Comparison of ENCODE assay signal across 26 cellular contexts in the genomic region with DNA sequence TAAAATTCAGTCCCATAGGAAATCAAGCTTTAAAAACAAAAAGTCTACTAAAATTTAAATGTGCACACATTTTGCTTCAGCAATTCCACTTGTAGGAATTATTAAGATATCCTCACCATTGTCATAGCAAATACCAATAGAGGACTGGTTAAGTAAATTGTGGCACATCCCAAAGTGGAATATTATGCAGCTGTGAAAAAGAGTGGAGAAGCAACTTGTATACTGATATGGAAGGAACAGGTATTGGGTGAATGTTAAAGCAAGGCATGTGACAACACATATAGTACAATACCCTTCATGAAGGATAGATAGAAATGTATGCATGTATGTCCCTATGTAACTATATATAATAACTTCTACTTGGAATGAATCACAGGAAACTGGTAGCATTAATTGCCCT. TPM values are rescaled to one million over a fixed set of nuclear protein-coding genes. Genes with fewer than 3 reads are reported as not detected.
DNase-seq lines count a peak whose midpoint lies in the region; ATAC-seq and TF ChIP-seq lines count a peak whose summit lies in the region.
"Had no signal": no experiment of that assay in that cellular context is flagged by ENCODE, and none has a peak within 500 bp of the region (broad histone marks: within the 10 kb centered on the region; RNA-seq: fewer than 3 reads in every experiment).

No MANE protein-coding gene starts in this region.

- no peak overlapping the region for H3K4me3 ChIP-seq in hepatocyte
- H3K4me3 ChIP-seq: BLaER1, GM12878, HAP-1 had no signal

- no peaks in the 10 kb centered on the region for H3K36me3 Mint-ChIP-seq in activated naive CD4-positive, alpha-beta T cell treated with anti-CD3 and anti-CD28 coated beads, Interleukin-2, amount 50 U/mL, for 24 hours
- H3K36me3 Mint-ChIP-seq in activated naive CD4-positive, alpha-beta T cell treated with anti-CD3 and anti-CD28 coated beads for 36 hours (ENCODE audit: low read depth), result no peaks in the 10 kb centered on the region
- peaks cover 15% of the 10 kb centered on the region for H3K36me3 Mint-ChIP-seq in WTC11
- peaks cover 3% of the 10 kb centered on the region for H3K36me3 Mint-ChIP-seq in effector memory CD8-positive, alpha-beta T cell (ENCODE audit: insufficient read depth)
- H3K36me3 Mint-ChIP-seq: CD14-positive monocyte; CD4-positive, alpha-beta memory T cell; IgD-negative memory B cell had no signal

- no peak for TF ChIP-seq CTCF in WTC11 (IDR thresholded peaks at IDR 0.05)
- TF ChIP-seq CTCF in hepatocyte (IDR thresholded peaks at IDR 0.05; ENCODE audit: poor library complexity), result no peak

- POLR2A ChIA-PET in WTC11 (lab: Charles Lee), result interaction anchor here (1.0 kb wide), 1 partner anchor 12 kb away, joined by 3 read pairs; the partner anchor contains the start of gene KRT8

- no peaks in the 10 kb centered on the region for H3K36me3 ChIP-seq in hepatocyte (replicated peaks; ENCODE audit: insufficient read depth, low read depth)
- H3K36me3 ChIP-seq: BLaER1, HAP-1 had no signal

- H3K4me2 ChIP-seq in hepatocyte, result no peak overlapping the region
- H3K4me2 ChIP-seq: BLaER1 had no signal

- intact Hi-C loops in activated naive CD4-positive, alpha-beta T cell treated with anti-CD3 and anti-CD28 coated beads for 36 hours (cut with micrococcal nuclease), result no loop called here

- CTCF ChIA-PET in activated naive CD4-positive, alpha-beta T cell treated with anti-CD3 and anti-CD28 coated beads for 36 hours (lab: Charles Lee), result interaction anchor here (0.9 to 1.8 kb wide), 3 partner anchors 8 to 89 kb away, joined by 5 to 7 read pairs (median 5); no protein-coding TSS in a partner anchor
- CTCF ChIA-PET in WTC11 (lab: Charles Lee), result interaction anchor here (1.3 kb wide), 1 partner anchor 88 kb away, joined by 6 read pairs; no protein-coding TSS in a partner anchor

- H2AFZ ChIP-seq in hepatocyte, result no peak overlapping the region

- no peaks in the 10 kb centered on the region for H3K9me2 ChIP-seq in hepatocyte (replicated peaks; ENCODE audit: insufficient read depth)

- no peaks in the 10 kb centered on the region for H3K4me1 Mint-ChIP-seq in activated naive CD4-positive, alpha-beta T cell treated with anti-CD3 and anti-CD28 coated beads, Interleukin-2, amount 50 U/mL, for 24 hours
- H3K4me1 Mint-ChIP-seq in activated naive CD4-positive, alpha-beta T cell treated with anti-CD3 and anti-CD28 coated beads for 36 hours (ENCODE audit: low read depth), result no peaks in the 10 kb centered on the region
- no peaks in the 10 kb centered on the region for H3K4me1 Mint-ChIP-seq in WTC11
- no peaks in the 10 kb centered on the region for H3K4me1 Mint-ChIP-seq in effector memory CD8-positive, alpha-beta T cell (ENCODE audit: low read depth in 2 of 2)
- H3K4me1 Mint-ChIP-seq: CD4-positive, alpha-beta memory T cell; IgD-negative memory B cell had no signal

- no peaks in the 10 kb centered on the region for H3K79me2 ChIP-seq in hepatocyte

- H3K27me3 Mint-ChIP-seq in activated naive CD4-positive, alpha-beta T cell treated with anti-CD3 and anti-CD28 coated beads, Interleukin-2, amount 50 U/mL, for 24 hours, result no peaks in the 10 kb centered on the region
- no peaks in the 10 kb centered on the region for H3K27me3 Mint-ChIP-seq in activated naive CD4-positive, alpha-beta T cell treated with anti-CD3 and anti-CD28 coated beads for 36 hours (ENCODE audit: low read depth)
- H3K27me3 Mint-ChIP-seq in WTC11 (ENCODE audit: low read depth), result no peaks in the 10 kb centered on the region
- H3K27me3 Mint-ChIP-seq in effector memory CD8-positive, alpha-beta T cell, result peaks cover 18 to 50% of the 10 kb centered on the region in 2 donors

- no peak overlapping the region for H3K27ac ChIP-seq in hepatocyte
- H3K27ac ChIP-seq: 22Rv1, BLaER1 had no signal

- no peak overlapping the region for H3K4me3 Mint-ChIP-seq in activated naive CD4-positive, alpha-beta T cell treated with anti-CD3 and anti-CD28 coated beads, Interleukin-2, amount 50 U/mL, for 24 hours
- no peak overlapping the region for H3K4me3 Mint-ChIP-seq in activated naive CD4-positive, alpha-beta T cell treated with anti-CD3 and anti-CD28 coated beads for 36 hours
- no peak overlapping the region for H3K4me3 Mint-ChIP-seq in WTC11
- no peak overlapping the region for H3K4me3 Mint-ChIP-seq in effector memory CD8-positive, alpha-beta T cell
- H3K4me3 Mint-ChIP-seq: CD14-positive monocyte; CD4-positive, alpha-beta memory T cell; HFFc6; IgD-negative memory B cell had no signal

- ATAC-seq in WTC11 (no peak), HG03354 (IDR thresholded peaks at IDR 0.05; ENCODE audit: poor library complexity, severe bottlenecking, unreplicated experiment) (no peak)
- no peak for ATAC-seq in effector memory CD8-positive, alpha-beta T cell (replicated peaks)
- ATAC-seq: GM12878, HepG2 had no signal

- peaks cover 7% of the 10 kb centered on the region for H4K20me1 ChIP-seq in hepatocyte (ENCODE audit: insufficient read depth, poor library complexity, severe bottlenecking)
- H4K20me1 ChIP-seq: BLaER1 had no signal

- no peak for DNase-seq in activated naive CD4-positive, alpha-beta T cell treated with anti-CD3 and anti-CD28 coated beads for 36 hours
- no peak for DNase-seq in WTC11 (ENCODE audit: low spot score)
- peak; percentile 3 for DNase-seq in hepatocyte (ENCODE audit: low spot score)
- no peak for DNase-seq in effector memory CD8-positive, alpha-beta T cell
- no peak for DNase-seq in mesenteric fat pad (ENCODE audit: low spot score)
- DNase-seq: Calu3; CD4-positive, alpha-beta memory T cell; DMS 273 treated with DMSO at 0.1 percent for 48 hours; DMS53; DND-41; EL; HFFc6; KG1 had no signal

- no peaks in the 10 kb centered on the region for H3K9me3 Mint-ChIP-seq in activated naive CD4-positive, alpha-beta T cell treated with anti-CD3 and anti-CD28 coated beads, Interleukin-2, amount 50 U/mL, for 24 hours
- H3K9me3 Mint-ChIP-seq in activated naive CD4-positive, alpha-beta T cell treated with anti-CD3 and anti-CD28 coated beads for 36 hours, result no peaks in the 10 kb centered on the region
- peaks cover 4% of the 10 kb centered on the region for H3K9me3 Mint-ChIP-seq in WTC11
- H3K9me3 Mint-ChIP-seq in effector memory CD8-positive, alpha-beta T cell, result no peaks in the 10 kb centered on the region
- H3K9me3 Mint-ChIP-seq: CD4-positive, alpha-beta memory T cell; HFFc6; IgD-negative memory B cell had no signal

- peaks cover 19% of the 10 kb centered on the region for H3K4me1 ChIP-seq in hepatocyte (ENCODE audit: insufficient read depth)
- H3K4me1 ChIP-seq: BLaER1 had no signal

- peak overlapping the region; percentile 59 for H3K27ac Mint-ChIP-seq in activated naive CD4-positive, alpha-beta T cell treated with anti-CD3 and anti-CD28 coated beads, Interleukin-2, amount 50 U/mL, for 24 hours
- no peak overlapping the region for H3K27ac Mint-ChIP-seq in activated naive CD4-positive, alpha-beta T cell treated with anti-CD3 and anti-CD28 coated beads for 36 hours
- no peak overlapping the region for H3K27ac Mint-ChIP-seq in WTC11
- H3K27ac Mint-ChIP-seq in effector memory CD8-positive, alpha-beta T cell, result no peak overlapping the region
- H3K27ac Mint-ChIP-seq: CD14-positive monocyte, HFFc6, IgD-negative memory B cell had no signal

- no peaks in the 10 kb centered on the region for H3K9me3 ChIP-seq in hepatocyte (ENCODE audit: low read depth)
- H3K9me3 ChIP-seq: BLaER1, HAP-1 had no signal

- no peaks in the 10 kb centered on the region for H3K27me3 ChIP-seq in hepatocyte
- H3K27me3 ChIP-seq: BLaER1 had no signal

TF ChIP-seq in WTC11, 78 proteins besides CTCF, POLR2A, EP300 and RAD21 (continues in another document):
- no peak for TF ChIP-seq CBFB (CRISPR knock-in tag; IDR thresholded peaks at IDR 0.05; ENCODE audit: low read depth)
- 0 out of 2 replicates have a peak, but pooled peaks have one; percentile 5 for TF ChIP-seq GTF2I (CRISPR knock-in tag; conservative IDR thresholded peaks at IDR 0.05)
- TF ChIP-seq, protein P1, sequence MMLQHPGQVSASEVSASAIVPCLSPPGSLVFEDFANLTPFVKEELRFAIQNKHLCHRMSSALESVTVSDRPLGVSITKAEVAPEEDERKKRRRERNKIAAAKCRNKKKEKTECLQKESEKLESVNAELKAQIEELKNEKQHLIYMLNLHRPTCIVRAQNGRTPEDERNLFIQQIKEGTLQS (CRISPR knock-in tag; conservative IDR thresholded peaks at IDR 0.05), result no peak
- TF ChIP-seq, protein P2, sequence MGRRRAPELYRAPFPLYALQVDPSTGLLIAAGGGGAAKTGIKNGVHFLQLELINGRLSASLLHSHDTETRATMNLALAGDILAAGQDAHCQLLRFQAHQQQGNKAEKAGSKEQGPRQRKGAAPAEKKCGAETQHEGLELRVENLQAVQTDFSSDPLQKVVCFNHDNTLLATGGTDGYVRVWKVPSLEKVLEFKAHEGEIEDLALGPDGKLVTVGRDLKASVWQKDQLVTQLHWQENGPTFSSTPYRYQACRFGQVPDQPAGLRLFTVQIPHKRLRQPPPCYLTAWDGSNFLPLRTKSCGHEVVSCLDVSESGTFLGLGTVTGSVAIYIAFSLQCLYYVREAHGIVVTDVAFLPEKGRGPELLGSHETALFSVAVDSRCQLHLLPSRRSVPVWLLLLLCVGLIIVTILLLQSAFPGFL (CRISPR knock-in tag; IDR thresholded peaks at IDR 0.05; ENCODE audit: borderline replicate concordance), result no peak
- no peak for TF ChIP-seq MXD4 (CRISPR knock-in tag; IDR thresholded peaks at IDR 0.05; ENCODE audit: borderline replicate concordance)

RNA-seq across cellular contexts. Expression of gene KRT8, which starts 11.9 kb away (rescaled TPM):
- total RNA-seq in activated naive CD4-positive, alpha-beta T cell treated with anti-CD3 and anti-CD28 coated beads for 36 hours, result under 1 TPM; 0.24 to 0.40 TPM
- 424 to 477 TPM (median 429 TPM) in 3 replicates for total RNA-seq in WTC11 (2021)
- 1,376 and 1,381 TPM in 2 replicates for total RNA-seq in hepatocyte
- 2,058 and 2,283 TPM in 2 replicates for polyA plus RNA-seq in hepatocyte
- 5.7 TPM for total RNA-seq in mesenteric fat pad
- polyA plus RNA-seq: IgD-negative memory B cell had no signal

RNA-seq across cellular contexts. Expression of gene KRT78, which starts 44.2 kb away (rescaled TPM):
- not detected for total RNA-seq in activated naive CD4-positive, alpha-beta T cell treated with anti-CD3 and anti-CD28 coated beads for 36 hours
- not detected in 3 replicates for total RNA-seq in WTC11 (2021)
- total RNA-seq in hepatocyte, result 0.08 TPM in 1 of 2 replicates, not detected in the other
- not detected in 2 replicates for polyA plus RNA-seq in hepatocyte
- not detected for total RNA-seq in mesenteric fat pad
- total RNA-seq: A673; CD4-positive, alpha-beta memory T cell; GM12878; H4; HepG2 had no signal
- polyA plus RNA-seq: AG04450; CD14-positive monocyte; CD4-positive, alpha-beta memory T cell; HepG2; IgD-negative memory B cell had no signal

RNA-seq across cellular contexts. Expression of gene KRT18, which starts 55.9 kb away (rescaled TPM):
- 1 to 10 TPM; 7.5 to 7.9 TPM for total RNA-seq in activated naive CD4-positive, alpha-beta T cell treated with anti-CD3 and anti-CD28 coated beads for 36 hours
- total RNA-seq in WTC11 (2021) (461 to 525 TPM (median 465 TPM) in 3 replicates), hepatocyte (676 and 753 TPM in 2 replicates), mesenteric fat pad (4.6 TPM)
- 1,621 and 1,849 TPM in 2 replicates for polyA plus RNA-seq in hepatocyte

RNA-seq across cellular contexts. Expression of gene KRT79, which starts 58.9 kb away (rescaled TPM):
- total RNA-seq in activated naive CD4-positive, alpha-beta T cell treated with anti-CD3 and anti-CD28 coated beads for 36 hours, result not detected
- total RNA-seq in WTC11 (2021), result not detected in 3 replicates
- total RNA-seq in hepatocyte, result 0.07 TPM in 1 of 2 replicates, not detected in the other
- 0.44 TPM in 1 of 2 replicates, not detected in the other for polyA plus RNA-seq in hepatocyte
- total RNA-seq in mesenteric fat pad, result 2.4 TPM
- total RNA-seq: A673; Calu3; CD4-positive, alpha-beta memory T cell; G401; GM12878; H4; HepG2; HFFc6 had no signal
- polyA plus RNA-seq: CD14-positive monocyte; CD4-positive, alpha-beta memory T cell; IgD-negative memory B cell had no signal

Comparison
In these comparisons a context has a peak if more than half of its experiments do, and no peak if none do; other contexts are left out.
1. RNA of gene KRT8, which starts 11.9 kb away (total RNA-seq): 1,376 to 1,381 TPM in hepatocyte and 424 to 477 TPM in WTC11; 5.7 TPM in mesenteric fat pad (single experiment) and 0.24 to 0.40 TPM in activated naive CD4-positive, alpha-beta T cell treated with anti-CD3 and anti-CD28 coated beads for 36 hours; every median in the first group is over 10 times any median in the second.
2. RNA of gene KRT18, which starts 55.9 kb away (total RNA-seq): 676 to 753 TPM in hepatocyte and 461 to 525 TPM in WTC11; 7.5 to 7.9 TPM in activated naive CD4-positive, alpha-beta T cell treated with anti-CD3 and anti-CD28 coated beads for 36 hours and 4.6 TPM in mesenteric fat pad (single experiment); every median in the first group is over 10 times any median in the second.